In genomic region chr1:198157241-198157846, GRCh38 we compare ENCODE assay signal across 1 cellular context.
A peak's percentile ranks its signal among the peaks of the same experiment; 100 is the strongest.
TF ChIP-seq lines count a peak whose summit lies in the region.

No MANE protein-coding gene starts in this region.

TF ChIP-seq in K562, 482 proteins besides CTCF, POLR2A, EP300 and RAD21 (continued from another document and continues in another):
- no peak for TF ChIP-seq BRF2 (IDR thresholded peaks at IDR 0.05; ENCODE audit: borderline replicate concordance, insufficient read depth, insufficient read length)
- TF ChIP-seq MNT (conservative IDR thresholded peaks at IDR 0.05), result 0 out of 4 replicates have a peak, but pooled peaks of 1 of the 2 experiments have one; percentile 9
- 0 out of 2 replicates have a peak, but pooled peaks have one; percentile 8 for TF ChIP-seq E2F5 (CRISPR knock-in tag; IDR thresholded peaks at IDR 0.05)
- TF ChIP-seq ZNF212 (CRISPR knock-in tag; IDR thresholded peaks at IDR 0.05), result no peak
- TF ChIP-seq FIP1L1 (IDR thresholded peaks at IDR 0.05; ENCODE audit: low read depth, low read length, poor library complexity, severe bottlenecking), result peak; percentile 16
- 0 out of 2 replicates have a peak, but pooled peaks have one; percentile 28 for TF ChIP-seq SREBF1 (IDR thresholded peaks at IDR 0.05; ENCODE audit: borderline replicate concordance, low read depth, low read length)
- TF ChIP-seq ZNF592 (IDR thresholded peaks at IDR 0.05), result no peak
- TF ChIP-seq ZNF395 (CRISPR knock-in tag; IDR thresholded peaks at IDR 0.05), result 0 out of 2 replicates have a peak, but pooled peaks have one; percentile 11
- 0 out of 2 replicates have a peak, but pooled peaks have one; percentile 10 for TF ChIP-seq KDM2B (CRISPR knock-in tag; IDR thresholded peaks at IDR 0.05)
- TF ChIP-seq MCM3 (IDR thresholded peaks at IDR 0.05), result no peak
- TF ChIP-seq POLR2AphosphoS2 (IDR thresholded peaks at IDR 0.05; ENCODE audit: low read length), result 0 out of 2 replicates have a peak, but pooled peaks have one; percentile 20
- TF ChIP-seq NFATC3 (IDR thresholded peaks at IDR 0.05), result no peak
- peak; percentile 57; the same call in 1 of the 2 replicates for TF ChIP-seq E2F3 (CRISPR knock-in tag; IDR thresholded peaks at IDR 0.05)
- 0 out of 2 replicates have a peak, but pooled peaks have one; percentile 16 for TF ChIP-seq ETV1 (tag; conservative IDR thresholded peaks at IDR 0.05; ENCODE audit: low read depth)
- TF ChIP-seq HDAC6 (IDR thresholded peaks at IDR 0.05; ENCODE audit: low read depth, low read length), result no peak
- TF ChIP-seq BHLHE40 (IDR thresholded peaks at IDR 0.05; ENCODE audit: low read length), result no peak
- no peak for TF ChIP-seq ZNF165 (CRISPR knock-in tag; IDR thresholded peaks at IDR 0.05; ENCODE audit: borderline replicate concordance)
- TF ChIP-seq SMARCC2 (IDR thresholded peaks at IDR 0.05; ENCODE audit: low read depth), result no peak
- TF ChIP-seq POLR2G (IDR thresholded peaks at IDR 0.05; ENCODE audit: low read depth, low read length), result peak; percentile 81
- no peak for TF ChIP-seq AFF1 (IDR thresholded peaks at IDR 0.05; ENCODE audit: low read depth in 1 of 2, partially characterized antibody in 2 of 2)
- TF ChIP-seq CREBBP (IDR thresholded peaks at IDR 0.05; ENCODE audit: low read depth, low read length), result no peak
- 0 out of 4 replicates have a peak, but pooled peaks of 1 of the 2 experiments have one; percentile 62 for TF ChIP-seq SIN3A (IDR thresholded peaks at IDR 0.05; ENCODE audit: borderline replicate concordance in 2 of 2, control insufficient read depth in 1 of 2, low read depth in 2 of 2, low read length in 2 of 2)
- peak; percentile 80 for TF ChIP-seq ZFX (CRISPR knock-in tag; IDR thresholded peaks at IDR 0.05)
- peak in 1 of 2 experiments; percentile 37; a peak in 3 of 4 replicates for TF ChIP-seq NRF1 (conservative IDR thresholded peaks at IDR 0.05 in 1 of 2, IDR thresholded peaks at IDR 0.05 in 1 of 2)
- TF ChIP-seq GATA2 (CRISPR knock-in tag; IDR thresholded peaks at IDR 0.05), result no peak
- TF ChIP-seq ZBTB9 (CRISPR knock-in tag; IDR thresholded peaks at IDR 0.05), result peak; percentile 56; the same call in 1 of the 2 replicates
- TF ChIP-seq PURB (CRISPR knock-in tag; IDR thresholded peaks at IDR 0.05; ENCODE audit: low read depth), result no peak
- peak; percentile 53; the same call in 1 of the 2 replicates for TF ChIP-seq PHF8 (IDR thresholded peaks at IDR 0.05; ENCODE audit: borderline replicate concordance, low read length)
- TF ChIP-seq TFAM (CRISPR knock-in tag; conservative IDR thresholded peaks at IDR 0.05), result no peak
- TF ChIP-seq ELF2 (CRISPR knock-in tag; IDR thresholded peaks at IDR 0.05), result peak; percentile 50
- TF ChIP-seq PBX2 (CRISPR knock-in tag; IDR thresholded peaks at IDR 0.05; ENCODE audit: low read depth), result peak; percentile 52; the same call in 1 of the 2 replicates
- peak; percentile 97 for TF ChIP-seq PBX2 (tag; conservative IDR thresholded peaks at IDR 0.05; ENCODE audit: low read depth)
- peak; percentile 77 for TF ChIP-seq ASH1L (IDR thresholded peaks at IDR 0.05; ENCODE audit: borderline replicate concordance, low read depth, partially characterized antibody)
- peak; percentile 35; the same call in 1 of the 2 replicates for TF ChIP-seq ZBTB7A (IDR thresholded peaks at IDR 0.05; ENCODE audit: borderline replicate concordance, control insufficient read depth, low read depth, low read length)
- no peak for TF ChIP-seq ZBED1 (IDR thresholded peaks at IDR 0.05)
- TF ChIP-seq HNRNPLL (IDR thresholded peaks at IDR 0.05; ENCODE audit: low read depth, low read length, poor library complexity, severe bottlenecking), result peak; percentile 42
- TF ChIP-seq ZNF121 (CRISPR knock-in tag; conservative IDR thresholded peaks at IDR 0.05), result no peak
- TF ChIP-seq TAF1 (IDR thresholded peaks at IDR 0.05; ENCODE audit: control insufficient read depth, extremely low read depth, insufficient read depth, low read length, severe bottlenecking), result peak; percentile 48
- TF ChIP-seq ELF1 (tag; IDR thresholded peaks at IDR 0.05), result peak; percentile 73
- 0 out of 2 replicates have a peak, but pooled peaks have one; percentile 14 for TF ChIP-seq ARID1B (IDR thresholded peaks at IDR 0.05)
